20 cellular contexts compared by ENCODE assay signal in genomic region chr15:66440501-66440900, GRCh38.
"Had no signal": no experiment of that assay in that cellular context is flagged by ENCODE, and none has a peak within 500 bp of the region (broad histone marks: within the 10 kb centered on the region; RNA-seq: fewer than 3 reads in every experiment).

No MANE protein-coding gene starts in this region.

- H3K27ac ChIP-seq: colonic mucosa, heart left ventricle, neutrophil, psoas muscle, right lobe of liver had no signal

- H3K4me3 ChIP-seq: colonic mucosa, heart left ventricle, lung, psoas muscle, right lobe of liver had no signal

- H3K9me3 ChIP-seq: colonic mucosa, heart left ventricle, neutrophil, psoas muscle, right lobe of liver had no signal

- H3K4me1 ChIP-seq: colonic mucosa, heart left ventricle, psoas muscle, right lobe of liver had no signal

- ATAC-seq: heart left ventricle; left colon; left ventricle myocardium superior; psoas muscle; right lobe of liver; stimulated activated memory B cell treated with anti-CD40 and anti-IgM and Interleukin-4, amounts not matched to agents 10 μg/mL and 1 μg/mL and 100 μg/mL, for 72 hours; stimulated activated naive CD8-positive, alpha-beta T cell treated with anti-CD3 and anti-CD28 coated beads, Interleukin-15, amount 100 ng/mL, for 72 hours had no signal

- DNase-seq: colonic mucosa; dermis blood vessel endothelial cell; effector CD4-positive, alpha-beta T cell; heart left ventricle; hippocampal formation; left colon; left ventricle myocardium superior; mesendoderm; naive B cell; psoas muscle; retina; right lobe of liver; stimulated activated CD4-positive, alpha-beta T cell treated with anti-CD3 and anti-CD28 coated beads, Interleukin-4, amount 100 ng/mL, for 1 hour; stimulated activated CD8-positive, alpha-beta memory T cell treated with anti-CD3 and anti-CD28 coated beads, Interleukin-4, amount 100 ng/mL, for 48 hours; stimulated activated naive CD8-positive, alpha-beta T cell treated with anti-CD3 and anti-CD28 coated beads, Interleukin-15, amount 100 ng/mL, for 72 hours had no signal

- H3K4me1 Mint-ChIP-seq: nephron; stimulated activated memory B cell treated with anti-CD40 and anti-IgM and Interleukin-4, amounts not matched to agents 10 μg/mL and 1 μg/mL and 100 μg/mL, for 72 hours; stimulated activated naive CD8-positive, alpha-beta T cell treated with anti-CD3 and anti-CD28 coated beads, Interleukin-15, amount 100 ng/mL, for 72 hours had no signal

- H3K27me3 Mint-ChIP-seq: naive B cell; stimulated activated memory B cell treated with anti-CD40 and anti-IgM and Interleukin-4, amounts not matched to agents 10 μg/mL and 1 μg/mL and 100 μg/mL, for 72 hours; stimulated activated naive CD8-positive, alpha-beta T cell treated with anti-CD3 and anti-CD28 coated beads, Interleukin-15, amount 100 ng/mL, for 72 hours; type B pancreatic cell had no signal

- H3K4me3 Mint-ChIP-seq: nephron; stimulated activated memory B cell treated with anti-CD40 and anti-IgM and Interleukin-4, amounts not matched to agents 10 μg/mL and 1 μg/mL and 100 μg/mL, for 72 hours; stimulated activated naive CD8-positive, alpha-beta T cell treated with anti-CD3 and anti-CD28 coated beads, Interleukin-15, amount 100 ng/mL, for 72 hours; type B pancreatic cell had no signal

- H3K27me3 ChIP-seq: colonic mucosa, heart left ventricle, neutrophil, right lobe of liver had no signal

- H3K9me3 Mint-ChIP-seq: naive B cell; nephron; stimulated activated memory B cell treated with anti-CD40 and anti-IgM and Interleukin-4, amounts not matched to agents 10 μg/mL and 1 μg/mL and 100 μg/mL, for 72 hours; stimulated activated naive CD8-positive, alpha-beta T cell treated with anti-CD3 and anti-CD28 coated beads, Interleukin-15, amount 100 ng/mL, for 72 hours; type B pancreatic cell had no signal

- H3K27ac Mint-ChIP-seq: nephron; stimulated activated memory B cell treated with anti-CD40 and anti-IgM and Interleukin-4, amounts not matched to agents 10 μg/mL and 1 μg/mL and 100 μg/mL, for 72 hours; stimulated activated naive CD8-positive, alpha-beta T cell treated with anti-CD3 and anti-CD28 coated beads, Interleukin-15, amount 100 ng/mL, for 72 hours; type B pancreatic cell had no signal
